Comparison of ENCODE assay signal across 3 cellular contexts in the genomic region with DNA sequence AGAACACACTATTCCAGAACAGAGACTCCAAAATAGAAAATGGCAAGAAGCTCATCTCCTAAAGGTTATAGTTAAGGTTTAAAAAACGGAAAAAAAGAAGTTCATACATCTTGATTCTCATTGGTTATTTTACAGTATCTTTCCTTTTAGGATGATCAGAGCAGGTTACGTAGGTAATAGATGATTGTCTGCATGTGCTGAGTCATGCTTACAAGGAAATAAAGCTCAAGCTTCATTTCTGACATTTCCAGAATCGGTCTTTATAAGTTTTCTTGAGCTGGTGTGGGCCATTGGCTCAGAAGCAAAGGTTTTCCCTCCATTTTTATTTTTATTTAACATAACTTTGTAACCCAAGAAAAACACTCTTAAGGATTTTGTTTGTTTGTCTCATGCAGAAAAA.
TF ChIP-seq lines count a peak whose summit lies in the region.

No MANE protein-coding gene starts in this region.

TF ChIP-seq in A549, 52 proteins besides CTCF, POLR2A, EP300 and RAD21 (continued from another document):
- TF ChIP-seq, protein P1, sequence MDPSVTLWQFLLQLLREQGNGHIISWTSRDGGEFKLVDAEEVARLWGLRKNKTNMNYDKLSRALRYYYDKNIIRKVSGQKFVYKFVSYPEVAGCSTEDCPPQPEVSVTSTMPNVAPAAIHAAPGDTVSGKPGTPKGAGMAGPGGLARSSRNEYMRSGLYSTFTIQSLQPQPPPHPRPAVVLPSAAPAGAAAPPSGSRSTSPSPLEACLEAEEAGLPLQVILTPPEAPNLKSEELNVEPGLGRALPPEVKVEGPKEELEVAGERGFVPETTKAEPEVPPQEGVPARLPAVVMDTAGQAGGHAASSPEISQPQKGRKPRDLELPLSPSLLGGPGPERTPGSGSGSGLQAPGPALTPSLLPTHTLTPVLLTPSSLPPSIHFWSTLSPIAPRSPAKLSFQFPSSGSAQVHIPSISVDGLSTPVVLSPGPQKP (IDR thresholded peaks at IDR 0.05; ENCODE audit: low read depth, low read length), result no peak
- TF ChIP-seq SMC3 (IDR thresholded peaks at IDR 0.05), result no peak
- TF ChIP-seq KDM1A (IDR thresholded peaks at IDR 0.05; ENCODE audit: low read depth), result no peak
- TF ChIP-seq POLR2AphosphoS2 (conservative IDR thresholded peaks at IDR 0.05; ENCODE audit: low read length), result no peak
- TF ChIP-seq PHF8 (IDR thresholded peaks at IDR 0.05; ENCODE audit: borderline replicate concordance, low read depth), result no peak
- no peak for TF ChIP-seq HOXB13 (CRISPR knock-in tag; IDR thresholded peaks at IDR 0.05; ENCODE audit: low read depth)
- peak; percentile 55 for TF ChIP-seq MAFK (IDR thresholded peaks at IDR 0.05; ENCODE audit: partially characterized antibody)
- TF ChIP-seq ZFP36 (IDR thresholded peaks at IDR 0.05; ENCODE audit: borderline replicate concordance, partially characterized antibody), result no peak
- no peak for TF ChIP-seq CBX2 (IDR thresholded peaks at IDR 0.05; ENCODE audit: borderline replicate concordance, low read depth)
- TF ChIP-seq GATA3 (IDR thresholded peaks at IDR 0.05; ENCODE audit: borderline replicate concordance), result no peak
- no peak for TF ChIP-seq CBX8 (IDR thresholded peaks at IDR 0.05)
- TF ChIP-seq CEBPB (IDR thresholded peaks at IDR 0.05), result no peak
- TF ChIP-seq NFE2L2 (conservative IDR thresholded peaks at IDR 0.05; ENCODE audit: low read length), result peak; percentile 43; the same call in 1 of the 2 replicates
- no peak for TF ChIP-seq KDM5A (IDR thresholded peaks at IDR 0.05)

TF ChIP-seq in GM23338, 12 proteins besides CTCF, POLR2A, EP300 and RAD21:
- TF ChIP-seq, protein P2, sequence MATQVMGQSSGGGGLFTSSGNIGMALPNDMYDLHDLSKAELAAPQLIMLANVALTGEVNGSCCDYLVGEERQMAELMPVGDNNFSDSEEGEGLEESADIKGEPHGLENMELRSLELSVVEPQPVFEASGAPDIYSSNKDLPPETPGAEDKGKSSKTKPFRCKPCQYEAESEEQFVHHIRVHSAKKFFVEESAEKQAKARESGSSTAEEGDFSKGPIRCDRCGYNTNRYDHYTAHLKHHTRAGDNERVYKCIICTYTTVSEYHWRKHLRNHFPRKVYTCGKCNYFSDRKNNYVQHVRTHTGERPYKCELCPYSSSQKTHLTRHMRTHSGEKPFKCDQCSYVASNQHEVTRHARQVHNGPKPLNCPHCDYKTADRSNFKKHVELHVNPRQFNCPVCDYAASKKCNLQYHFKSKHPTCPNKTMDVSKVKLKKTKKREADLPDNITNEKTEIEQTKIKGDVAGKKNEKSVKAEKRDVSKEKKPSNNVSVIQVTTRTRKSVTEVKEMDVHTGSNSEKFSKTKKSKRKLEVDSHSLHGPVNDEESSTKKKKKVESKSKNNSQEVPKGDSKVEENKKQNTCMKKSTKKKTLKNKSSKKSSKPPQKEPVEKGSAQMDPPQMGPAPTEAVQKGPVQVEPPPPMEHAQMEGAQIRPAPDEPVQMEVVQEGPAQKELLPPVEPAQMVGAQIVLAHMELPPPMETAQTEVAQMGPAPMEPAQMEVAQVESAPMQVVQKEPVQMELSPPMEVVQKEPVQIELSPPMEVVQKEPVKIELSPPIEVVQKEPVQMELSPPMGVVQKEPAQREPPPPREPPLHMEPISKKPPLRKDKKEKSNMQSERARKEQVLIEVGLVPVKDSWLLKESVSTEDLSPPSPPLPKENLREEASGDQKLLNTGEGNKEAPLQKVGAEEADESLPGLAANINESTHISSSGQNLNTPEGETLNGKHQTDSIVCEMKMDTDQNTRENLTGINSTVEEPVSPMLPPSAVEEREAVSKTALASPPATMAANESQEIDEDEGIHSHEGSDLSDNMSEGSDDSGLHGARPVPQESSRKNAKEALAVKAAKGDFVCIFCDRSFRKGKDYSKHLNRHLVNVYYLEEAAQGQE (IDR thresholded peaks at IDR 0.05; ENCODE audit: unreplicated experiment), result no peak
TF ChIP-seq in GM23338: peak in this region for 0.

TF ChIP-seq in WTC11, 78 proteins besides CTCF, POLR2A, EP300 and RAD21 (continued from another document):
- TF ChIP-seq, protein P3, sequence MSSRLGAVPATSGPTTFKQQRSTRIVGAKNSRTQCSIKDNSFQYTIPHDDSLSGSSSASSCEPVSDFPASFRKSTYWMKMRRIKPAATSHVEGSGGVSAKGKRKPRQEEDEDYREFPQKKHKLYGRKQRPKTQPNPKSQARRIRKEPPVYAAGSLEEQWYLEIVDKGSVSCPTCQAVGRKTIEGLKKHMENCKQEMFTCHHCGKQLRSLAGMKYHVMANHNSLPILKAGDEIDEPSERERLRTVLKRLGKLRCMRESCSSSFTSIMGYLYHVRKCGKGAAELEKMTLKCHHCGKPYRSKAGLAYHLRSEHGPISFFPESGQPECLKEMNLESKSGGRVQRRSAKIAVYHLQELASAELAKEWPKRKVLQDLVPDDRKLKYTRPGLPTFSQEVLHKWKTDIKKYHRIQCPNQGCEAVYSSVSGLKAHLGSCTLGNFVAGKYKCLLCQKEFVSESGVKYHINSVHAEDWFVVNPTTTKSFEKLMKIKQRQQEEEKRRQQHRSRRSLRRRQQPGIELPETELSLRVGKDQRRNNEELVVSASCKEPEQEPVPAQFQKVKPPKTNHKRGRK (CRISPR knock-in tag; IDR thresholded peaks at IDR 0.05; ENCODE audit: borderline replicate concordance), result no peak
- TF ChIP-seq ZNF263 (CRISPR knock-in tag; IDR thresholded peaks at IDR 0.05; ENCODE audit: low read depth), result no peak
- TF ChIP-seq, protein P4, sequence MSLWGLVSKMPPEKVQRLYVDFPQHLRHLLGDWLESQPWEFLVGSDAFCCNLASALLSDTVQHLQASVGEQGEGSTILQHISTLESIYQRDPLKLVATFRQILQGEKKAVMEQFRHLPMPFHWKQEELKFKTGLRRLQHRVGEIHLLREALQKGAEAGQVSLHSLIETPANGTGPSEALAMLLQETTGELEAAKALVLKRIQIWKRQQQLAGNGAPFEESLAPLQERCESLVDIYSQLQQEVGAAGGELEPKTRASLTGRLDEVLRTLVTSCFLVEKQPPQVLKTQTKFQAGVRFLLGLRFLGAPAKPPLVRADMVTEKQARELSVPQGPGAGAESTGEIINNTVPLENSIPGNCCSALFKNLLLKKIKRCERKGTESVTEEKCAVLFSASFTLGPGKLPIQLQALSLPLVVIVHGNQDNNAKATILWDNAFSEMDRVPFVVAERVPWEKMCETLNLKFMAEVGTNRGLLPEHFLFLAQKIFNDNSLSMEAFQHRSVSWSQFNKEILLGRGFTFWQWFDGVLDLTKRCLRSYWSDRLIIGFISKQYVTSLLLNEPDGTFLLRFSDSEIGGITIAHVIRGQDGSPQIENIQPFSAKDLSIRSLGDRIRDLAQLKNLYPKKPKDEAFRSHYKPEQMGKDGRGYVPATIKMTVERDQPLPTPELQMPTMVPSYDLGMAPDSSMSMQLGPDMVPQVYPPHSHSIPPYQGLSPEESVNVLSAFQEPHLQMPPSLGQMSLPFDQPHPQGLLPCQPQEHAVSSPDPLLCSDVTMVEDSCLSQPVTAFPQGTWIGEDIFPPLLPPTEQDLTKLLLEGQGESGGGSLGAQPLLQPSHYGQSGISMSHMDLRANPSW (CRISPR knock-in tag; conservative IDR thresholded peaks at IDR 0.05; ENCODE audit: low read depth), result no peak
- TF ChIP-seq CREB1 (CRISPR knock-in tag; IDR thresholded peaks at IDR 0.05), result no peak
- TF ChIP-seq ESRRA (CRISPR knock-in tag; IDR thresholded peaks at IDR 0.05; ENCODE audit: borderline replicate concordance), result no peak
- TF ChIP-seq ZBTB21 (CRISPR knock-in tag; IDR thresholded peaks at IDR 0.05; ENCODE audit: borderline replicate concordance), result no peak
- TF ChIP-seq NR3C1 (CRISPR knock-in tag; conservative IDR thresholded peaks at IDR 0.05; ENCODE audit: low read depth), result no peak
- TF ChIP-seq, protein P5, sequence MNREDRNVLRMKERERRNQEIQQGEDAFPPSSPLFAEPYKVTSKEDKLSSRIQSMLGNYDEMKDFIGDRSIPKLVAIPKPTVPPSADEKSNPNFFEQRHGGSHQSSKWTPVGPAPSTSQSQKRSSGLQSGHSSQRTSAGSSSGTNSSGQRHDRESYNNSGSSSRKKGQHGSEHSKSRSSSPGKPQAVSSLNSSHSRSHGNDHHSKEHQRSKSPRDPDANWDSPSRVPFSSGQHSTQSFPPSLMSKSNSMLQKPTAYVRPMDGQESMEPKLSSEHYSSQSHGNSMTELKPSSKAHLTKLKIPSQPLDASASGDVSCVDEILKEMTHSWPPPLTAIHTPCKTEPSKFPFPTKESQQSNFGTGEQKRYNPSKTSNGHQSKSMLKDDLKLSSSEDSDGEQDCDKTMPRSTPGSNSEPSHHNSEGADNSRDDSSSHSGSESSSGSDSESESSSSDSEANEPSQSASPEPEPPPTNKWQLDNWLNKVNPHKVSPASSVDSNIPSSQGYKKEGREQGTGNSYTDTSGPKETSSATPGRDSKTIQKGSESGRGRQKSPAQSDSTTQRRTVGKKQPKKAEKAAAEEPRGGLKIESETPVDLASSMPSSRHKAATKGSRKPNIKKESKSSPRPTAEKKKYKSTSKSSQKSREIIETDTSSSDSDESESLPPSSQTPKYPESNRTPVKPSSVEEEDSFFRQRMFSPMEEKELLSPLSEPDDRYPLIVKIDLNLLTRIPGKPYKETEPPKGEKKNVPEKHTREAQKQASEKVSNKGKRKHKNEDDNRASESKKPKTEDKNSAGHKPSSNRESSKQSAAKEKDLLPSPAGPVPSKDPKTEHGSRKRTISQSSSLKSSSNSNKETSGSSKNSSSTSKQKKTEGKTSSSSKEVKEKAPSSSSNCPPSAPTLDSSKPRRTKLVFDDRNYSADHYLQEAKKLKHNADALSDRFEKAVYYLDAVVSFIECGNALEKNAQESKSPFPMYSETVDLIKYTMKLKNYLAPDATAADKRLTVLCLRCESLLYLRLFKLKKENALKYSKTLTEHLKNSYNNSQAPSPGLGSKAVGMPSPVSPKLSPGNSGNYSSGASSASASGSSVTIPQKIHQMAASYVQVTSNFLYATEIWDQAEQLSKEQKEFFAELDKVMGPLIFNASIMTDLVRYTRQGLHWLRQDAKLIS (CRISPR knock-in tag; IDR thresholded peaks at IDR 0.05; ENCODE audit: borderline replicate concordance), result no peak
